In genomic region chr1:94072840-94073516, GRCh38 we compare ENCODE assay signal across 24 cellular contexts. TPM values are rescaled to one million over a fixed set of nuclear protein-coding genes. Genes with fewer than 3 reads are reported as not detected.
DNase-seq lines count a peak whose midpoint lies in the region; ATAC-seq and TF ChIP-seq lines count a peak whose summit lies in the region.
"Had no signal": no experiment of that assay in that cellular context is flagged by ENCODE, and none has a peak within 500 bp of the region (broad histone marks: within the 10 kb centered on the region; RNA-seq: fewer than 3 reads in every experiment).

No MANE protein-coding gene starts in this region.

- TF ChIP-seq EP300 in sigmoid colon (IDR thresholded peaks at IDR 0.05), result no peak

- no peak overlapping the region for H3K4ac ChIP-seq in IMR-90 (ENCODE audit: low read depth, low read length)

- no peaks in the 10 kb centered on the region for H4K20me1 ChIP-seq in IMR-90 (ENCODE audit: insufficient read depth, low read length)

- H2AFZ ChIP-seq in IMR-90 (replicated peaks; ENCODE audit: low read length, poor library complexity), result peak overlapping the region; percentile 55

- H3K14ac ChIP-seq in IMR-90 (replicated peaks; ENCODE audit: low read depth, low read length), result no peak overlapping the region; the same call in 1 of the 2 replicates

- no peak overlapping the region for H3K4me3 ChIP-seq in IMR-90 (ENCODE audit: insufficient read depth, low read depth, low read length)
- no peak overlapping the region for H3K4me3 ChIP-seq in SJCRH30
- H3K4me3 ChIP-seq in sigmoid colon, result no peak overlapping the region
- H3K4me3 ChIP-seq: colonic mucosa, heart right ventricle, thyroid gland had no signal

- CTCF ChIA-PET in IMR-90 (lab: Yijun Ruan, JAX), result interaction anchor here (0.7 kb wide), 1 partner anchor 263 kb away, joined by 3 read pairs; no protein-coding TSS in a partner anchor

- POLR2A ChIA-PET in IMR-90 (lab: Charles Lee; ENCODE audit: unreplicated experiment), result no interaction called here

- no peak overlapping the region for H2BK15ac ChIP-seq in IMR-90 (ENCODE audit: low read depth, low read length)

- BruUV-seq in IMR-90 (replicated peaks; lab: Mats Ljungman, UMichigan), result no TSS peak

- peaks cover 23% of the 10 kb centered on the region for H3K9me1 ChIP-seq in IMR-90 (ENCODE audit: insufficient read depth, low read length)

- H3K18ac ChIP-seq in IMR-90 (ENCODE audit: low read depth, low read length), result 0 out of 2 replicates have a peak overlapping the region, but pooled peaks have one; percentile 20

- no peak for TF ChIP-seq POLR2A in IMR-90 (IDR thresholded peaks at IDR 0.05; ENCODE audit: low read depth, low read length)
- no peak for TF ChIP-seq POLR2A in sigmoid colon (IDR thresholded peaks at IDR 0.05)

- H4K91ac ChIP-seq in IMR-90 (ENCODE audit: insufficient read depth, low read depth, low read length), result no peak overlapping the region; the same call in 1 of the 2 replicates

- no peak overlapping the region for H2BK5ac ChIP-seq in IMR-90 (ENCODE audit: low read depth, low read length, poor library complexity, severe bottlenecking)

- H2AK5ac ChIP-seq in IMR-90 (ENCODE audit: low read depth, low read length), result 0 out of 2 replicates have a peak overlapping the region, but pooled peaks have one; percentile 8

- DNase-seq in IMR-90 (no peak), SJCRH30 (peak; percentile 45 to 58), lung microvascular endothelial cell (ENCODE audit: low read depth in 2 of 2) (peak; percentile 27 to 33), sigmoid colon (no peak), NCI-H187 (lab: John Stamatoyannopoulos, UW) (no peak)
- DNase-seq: activated CD4-positive, alpha-beta memory T cell treated with anti-CD3 and anti-CD28 coated beads for 36 hours; activated naive CD4-positive, alpha-beta T cell treated with anti-CD3 and anti-CD28 coated beads, Interleukin-2, amount 50 U/mL, for 16 hours; activated T-cell treated with anti-CD3 and anti-CD28 coated beads, Interleukin-2, amount 50 U/mL, for 24 hours; Caco-2; colonic mucosa; heart right ventricle; Karpas-422; mesendoderm; NCI-H1092; NCI-H2081; right cardiac atrium; T-helper 1 cell; thyroid gland; WERI-Rb-1 had no signal

- no peaks in the 10 kb centered on the region; the same call in 1 of the 2 replicates for H3K27me3 ChIP-seq in IMR-90 (ENCODE audit: control insufficient read depth, insufficient read depth, low read length)
- H3K27me3 ChIP-seq in SJCRH30, result no peaks in the 10 kb centered on the region
- H3K27me3 ChIP-seq in sigmoid colon, result no peaks in the 10 kb centered on the region
- H3K27me3 ChIP-seq: colonic mucosa, thyroid gland had no signal

- no peak overlapping the region for H3K56ac ChIP-seq in IMR-90 (ENCODE audit: extremely low read depth, insufficient read depth, low read length)

- H4K8ac ChIP-seq in IMR-90 (ENCODE audit: low read depth in 2 of 2, low read length in 2 of 2), result peak overlapping the region in 1 of 2 experiments; percentile 42; a peak in 1 of 4 replicates

- no peak overlapping the region for H4K5ac ChIP-seq in IMR-90 (ENCODE audit: low read depth, low read length)

- H2BK120ac ChIP-seq in IMR-90 (ENCODE audit: low read depth, low read length), result no peak overlapping the region

- ATAC-seq in IMR-90 (ENCODE audit: low read depth) (no peak), HG02973 (IDR thresholded peaks at IDR 0.05; ENCODE audit: unreplicated experiment) (no peak), HG03095 (IDR thresholded peaks at IDR 0.05; ENCODE audit: unreplicated experiment) (no peak)
- ATAC-seq: heart right ventricle; right cardiac atrium; Right ventricle myocardium inferior; stimulated activated memory B cell treated with anti-CD40 and anti-IgM and Interleukin-4, amounts not matched to agents 10 μg/mL and 1 μg/mL and 100 μg/mL, for 72 hours had no signal

- no CpG with 5 or more reads among the region's 7 CpGs for WGBS in IMR-90 (ENCODE audit: extremely low coverage in 2 of 2, insufficient read length in 1 of 2), 2 experiments
- WGBS in sigmoid colon, 2 donors, result 50 to 78% methylated on average over 7 of the region's 7 CpGs

- H3K9me3 ChIP-seq in IMR-90 (ENCODE audit: control insufficient read depth, insufficient read depth, low read length) (no peaks in the 10 kb centered on the region), SJCRH30 (replicated peaks) (no peaks in the 10 kb centered on the region), sigmoid colon (no peaks in the 10 kb centered on the region)
- H3K9me3 ChIP-seq: Caco-2, colonic mucosa, heart right ventricle, thyroid gland had no signal

- no peak for TF ChIP-seq RAD21 in IMR-90 (IDR thresholded peaks at IDR 0.05; ENCODE audit: low read length)

- H3K27ac ChIP-seq in IMR-90 (ENCODE audit: insufficient read depth, low read length), result no peak overlapping the region
- H3K27ac ChIP-seq in SJCRH30, result no peak overlapping the region
- peak overlapping the region in 3 of 4 donors; percentile 20 to 84 (median 45) for H3K27ac ChIP-seq in sigmoid colon
- H3K27ac ChIP-seq: colonic mucosa, thyroid gland, WERI-Rb-1 had no signal

- no peak overlapping the region for H3K9ac ChIP-seq in IMR-90 (ENCODE audit: low read depth, low read length)

- H3K23ac ChIP-seq in IMR-90 (ENCODE audit: low read depth, low read length), result no peak overlapping the region

- TF ChIP-seq CTCF in IMR-90 (conservative IDR thresholded peaks at IDR 0.05; ENCODE audit: low read depth, low read length), result no peak
- TF ChIP-seq CTCF in sigmoid colon (IDR thresholded peaks at IDR 0.05), result no peak

- no peak overlapping the region for H2BK20ac ChIP-seq in IMR-90 (ENCODE audit: low read depth, low read length)

- no peak overlapping the region for H3K4me2 ChIP-seq in IMR-90 (ENCODE audit: low read depth, low read length)

- H3K4me1 ChIP-seq in IMR-90 (ENCODE audit: control insufficient read depth, insufficient read depth, low read length) (peaks cover 18% of the 10 kb centered on the region), SJCRH30 (peaks cover 19% of the 10 kb centered on the region), sigmoid colon (peaks cover 0 to 64% (median 58%) of the 10 kb centered on the region in 4 donors)

- no peaks in the 10 kb centered on the region for H3K36me3 ChIP-seq in IMR-90 (ENCODE audit: control insufficient read depth, insufficient read depth, low read length)
- no peaks in the 10 kb centered on the region for H3K36me3 ChIP-seq in SJCRH30
- no peaks in the 10 kb centered on the region for H3K36me3 ChIP-seq in sigmoid colon
- H3K36me3 ChIP-seq: colonic mucosa, heart right ventricle, thyroid gland had no signal

- dilution Hi-C loops in IMR-90 (cut with HindIII; ENCODE audit: low sequenced_read_pairs, unreplicated experiment), result no loop called here

- in situ Hi-C loops in IMR-90 (cut with MboI; ENCODE audit: low sequenced_read_pairs), result loop anchor here (25.0 kb wide), 1 partner anchor 739 kb away; the partner anchor contains the start of gene SLC44A3

- intact Hi-C loops in IMR-90 (cut with micrococcal nuclease), result no loop called here
- intact Hi-C loops in sigmoid colon (cut with DNase I), result no loop called here

- no peak overlapping the region for H2AK9ac ChIP-seq in IMR-90 (replicated peaks; ENCODE audit: low read depth, low read length, poor library complexity)

- H3K79me1 ChIP-seq in IMR-90 (ENCODE audit: low read depth in 1 of 2, low read length in 2 of 2), result no peaks in the 10 kb centered on the region

TF ChIP-seq in IMR-90, 13 proteins besides CTCF, POLR2A, EP300 and RAD21:
- TF ChIP-seq NFE2L2 (IDR thresholded peaks at IDR 0.05; ENCODE audit: low read depth, low read length), result no peak
- no peak for TF ChIP-seq RCOR1 (IDR thresholded peaks at IDR 0.05; ENCODE audit: insufficient replicate concordance, low read length)
- no peak for TF ChIP-seq BHLHE40 (IDR thresholded peaks at IDR 0.05; ENCODE audit: low read depth, low read length)
- no peak for TF ChIP-seq MAZ (IDR thresholded peaks at IDR 0.05; ENCODE audit: borderline replicate concordance, low read depth, low read length)
- TF ChIP-seq ELK1 (IDR thresholded peaks at IDR 0.05; ENCODE audit: borderline replicate concordance, low read depth, low read length), result no peak
- no peak for TF ChIP-seq MAFK (IDR thresholded peaks at IDR 0.05; ENCODE audit: low read depth, low read length)
- TF ChIP-seq RFX5 (IDR thresholded peaks at IDR 0.05; ENCODE audit: low read depth, low read length), result no peak
- no peak for TF ChIP-seq CEBPB (IDR thresholded peaks at IDR 0.05; ENCODE audit: low read depth, low read length)
- TF ChIP-seq FOS (IDR thresholded peaks at IDR 0.05; ENCODE audit: low read depth, low read length), result no peak

RNA-seq across cellular contexts. Expression of gene ABCA4, which starts 48.0 kb away (rescaled TPM):
- under 0.01 TPM in 2 replicates for total RNA-seq in IMR-90 (2012; rRNA removed)
- 0.11 and 0.36 TPM in 2 replicates for polyA plus RNA-seq in IMR-90 (2012; rRNA removed)
- polyA plus RNA-seq in IMR-90 (2012; cell fraction: cytosol; rRNA removed), result 0.01 and 0.07 TPM in 2 replicates
- 0.40 and 0.99 TPM in 2 replicates for polyA plus RNA-seq in IMR-90 (2012; cell fraction: nucleus; rRNA removed; ENCODE audit: low replicate concordance)
- 0.08 TPM in 2 replicates for total RNA-seq in SJCRH30 (2014; rRNA removed; shearing (Covaris generic))
- 60.8 and 487 TPM in 2 replicates for total RNA-seq in lung microvascular endothelial cell
- 1 to 10 TPM in 1 of 4 donors, under 1 TPM in 3; 0.14 to 1.1 (median 0.50) TPM for total RNA-seq in sigmoid colon
- polyA plus RNA-seq in sigmoid colon, result under 1 TPM in 1 of 3 donors, not detected in 2; 0.16 TPM
- total RNA-seq: activated CD4-positive, alpha-beta memory T cell treated with anti-CD3 and anti-CD28 coated beads for 36 hours; NCI-H460 had no signal

Comparison
In these comparisons a context has a peak if more than half of its experiments do, and no peak if none do; other contexts are left out.
1. DNase-seq: peak in SJCRH30 (2 of 2) and lung microvascular endothelial cell (2 of 2); none in IMR-90 (single experiment), sigmoid colon (single experiment) and NCI-H187 (0 of 2).
2. H3K27ac ChIP-seq: peak in sigmoid colon (3 of 4); none in IMR-90 (single experiment) and SJCRH30 (single experiment).
3. RNA of gene ABCA4, which starts 48.0 kb away (total RNA-seq): 60.8 to 487 TPM in lung microvascular endothelial cell; 0.14 to 1.1 TPM in sigmoid colon, 0.08 TPM in SJCRH30 and under 0.01 TPM in IMR-90; every median in the first group is over 10 times any median in the second.